ENCODE assay signal across 8 cellular contexts in genomic region chr18:76491436-76491800, GRCh38. TPM values are rescaled to one million over a fixed set of nuclear protein-coding genes. Genes with fewer than 3 reads are reported as not detected.
DNase-seq lines count a peak whose midpoint lies in the region; ATAC-seq, FAIRE-seq and TF ChIP-seq lines count a peak whose summit lies in the region.

No MANE protein-coding gene starts in this region.

- H3K4me3 ChIP-seq in Peyer's patch (peak overlapping the region; percentile 52 to 94 (median 72)), pancreas (peak overlapping the region; percentile 52 to 75 (median 62))

- intact Hi-C loops in Right ventricle myocardium superior (cut with DNase I) (loop anchor here (5.0 kb wide), 1 partner anchor 39 kb away; no protein-coding TSS in a partner anchor), pancreas (cut with DNase I) (no loop called here)

- H3K36me3 Mint-ChIP-seq in activated naive CD8-positive, alpha-beta T cell treated with anti-CD3 and anti-CD28 coated beads for 36 hours = no peaks in the 10 kb centered on the region

- FAIRE-seq in pancreas (lab: Jason Lieb, UNC) (no peak), RCC 7860 (lab: Jason Lieb, UNC) (no peak)

- H3K27me3 ChIP-seq in Peyer's patch (no peaks in the 10 kb centered on the region), pancreas (no peaks in the 10 kb centered on the region)

- H3K4me3 Mint-ChIP-seq in activated naive CD8-positive, alpha-beta T cell treated with anti-CD3 and anti-CD28 coated beads for 36 hours = peak overlapping the region; percentile 88

- no peaks in the 10 kb centered on the region for H3K9me3 Mint-ChIP-seq in activated naive CD8-positive, alpha-beta T cell treated with anti-CD3 and anti-CD28 coated beads for 36 hours

- peak overlapping the region; percentile 93 for H3K27ac Mint-ChIP-seq in activated naive CD8-positive, alpha-beta T cell treated with anti-CD3 and anti-CD28 coated beads for 36 hours

- peaks cover 0 to 17% (median 4%) of the 10 kb centered on the region in 4 donors for H3K4me1 ChIP-seq in Peyer's patch
- peaks cover 6 to 23% (median 7%) of the 10 kb centered on the region in 3 donors for H3K4me1 ChIP-seq in pancreas

- peak overlapping the region; percentile 69 to 91 (median 81) for H3K27ac ChIP-seq in Peyer's patch
- H3K27ac ChIP-seq in pancreas = peak overlapping the region; percentile 64 to 88 (median 81)

- H3K9me3 ChIP-seq in Peyer's patch (no peaks in the 10 kb centered on the region), pancreas (no peaks in the 10 kb centered on the region)

- peaks cover 39% of the 10 kb centered on the region for H3K4me1 Mint-ChIP-seq in activated naive CD8-positive, alpha-beta T cell treated with anti-CD3 and anti-CD28 coated beads for 36 hours

- WGBS in pancreas, 2 donors = 0 to 1% methylated on average over 8 to 25 of the region's 37 CpGs

- DNase-seq in Ammon's horn (ENCODE audit: low spot score) = peak; percentile 59
- DNase-seq in Peyer's patch = peak; percentile 71 to 86 (median 86)
- peak; percentile 63 for DNase-seq in activated naive CD8-positive, alpha-beta T cell treated with anti-CD3 and anti-CD28 coated beads for 36 hours
- peak; percentile 82 for DNase-seq in Right ventricle myocardium superior
- DNase-seq in pancreas = peak; percentile 78 to 90 (median 88)
- DNase-seq in RCC 7860 (ENCODE audit: low spot score) = no peak

- no peaks in the 10 kb centered on the region for H3K36me3 ChIP-seq in Peyer's patch
- H3K36me3 ChIP-seq in pancreas = no peaks in the 10 kb centered on the region

- TF ChIP-seq CTCF in Peyer's patch (IDR thresholded peaks at IDR 0.05) (no peak), pancreas (IDR thresholded peaks at IDR 0.05) (no peak)

- peaks cover 9% of the 10 kb centered on the region for H3K27me3 Mint-ChIP-seq in activated naive CD8-positive, alpha-beta T cell treated with anti-CD3 and anti-CD28 coated beads for 36 hours

- TF ChIP-seq POLR2A in Peyer's patch (IDR thresholded peaks at IDR 0.05) = no peak

- ATAC-seq in HG02642 (IDR thresholded peaks at IDR 0.05; ENCODE audit: poor library complexity, unreplicated experiment) = peak; percentile 12
- peak; percentile 43 for ATAC-seq in Right ventricle myocardium superior (ENCODE audit: poor library complexity)
- ATAC-seq in pancreas = peak; percentile 33 to 58 (median 46)
- ATAC-seq in HG03469 (IDR thresholded peaks at IDR 0.05; ENCODE audit: unreplicated experiment) = no peak

RNA-seq across cellular contexts. Expression of gene ZNF516, which starts 3.6 kb away (rescaled TPM):
- 10 to 100 TPM; 19.8 to 39.6 (median 25.7) TPM for total RNA-seq in Peyer's patch
- 1 to 10 TPM; 6.5 to 8.6 TPM for total RNA-seq in activated naive CD8-positive, alpha-beta T cell treated with anti-CD3 and anti-CD28 coated beads for 36 hours
- total RNA-seq in Right ventricle myocardium superior = 12.6 TPM
- 10 to 100 TPM; 10.3 to 21.3 (median 14.1) TPM for total RNA-seq in pancreas
- polyA plus RNA-seq in pancreas = 1 to 10 TPM; 5.4 to 9.3 TPM
